1 cellular context compared by ENCODE assay signal in the genomic region with DNA sequence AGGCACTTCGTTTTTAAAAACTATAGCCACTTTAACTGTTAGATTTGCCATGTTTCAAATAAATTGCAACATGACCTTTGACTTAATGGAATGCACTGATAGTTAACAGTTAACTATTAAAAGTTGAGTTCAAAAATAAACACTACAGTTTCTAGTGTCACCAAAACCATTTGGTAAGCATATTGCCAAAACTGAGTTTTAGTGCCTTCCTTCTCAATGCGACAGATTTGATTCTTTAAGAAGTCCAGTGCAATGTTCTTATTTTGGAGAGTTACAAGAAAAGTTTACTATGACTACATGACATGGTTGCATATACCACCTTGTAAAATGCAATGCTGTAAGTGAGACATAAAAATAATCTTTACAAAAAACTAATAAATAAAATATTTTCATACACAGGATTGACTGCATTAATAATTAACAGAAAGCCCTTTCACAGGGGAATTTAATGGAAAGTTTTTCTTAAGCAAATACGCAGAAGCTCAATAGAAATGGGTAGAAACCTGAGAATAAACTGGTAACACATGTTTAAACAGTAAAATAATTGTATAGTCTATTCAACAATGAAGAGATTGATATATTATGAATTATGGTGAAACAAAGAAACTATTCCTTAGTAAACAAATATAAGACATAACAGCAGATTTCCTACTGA.
TF ChIP-seq lines count a peak whose summit lies in the region.

No MANE protein-coding gene starts in this region.

TF ChIP-seq in HepG2, 621 proteins besides CTCF, POLR2A, EP300 and RAD21 (continues in another document):
- TF ChIP-seq, protein P1, sequence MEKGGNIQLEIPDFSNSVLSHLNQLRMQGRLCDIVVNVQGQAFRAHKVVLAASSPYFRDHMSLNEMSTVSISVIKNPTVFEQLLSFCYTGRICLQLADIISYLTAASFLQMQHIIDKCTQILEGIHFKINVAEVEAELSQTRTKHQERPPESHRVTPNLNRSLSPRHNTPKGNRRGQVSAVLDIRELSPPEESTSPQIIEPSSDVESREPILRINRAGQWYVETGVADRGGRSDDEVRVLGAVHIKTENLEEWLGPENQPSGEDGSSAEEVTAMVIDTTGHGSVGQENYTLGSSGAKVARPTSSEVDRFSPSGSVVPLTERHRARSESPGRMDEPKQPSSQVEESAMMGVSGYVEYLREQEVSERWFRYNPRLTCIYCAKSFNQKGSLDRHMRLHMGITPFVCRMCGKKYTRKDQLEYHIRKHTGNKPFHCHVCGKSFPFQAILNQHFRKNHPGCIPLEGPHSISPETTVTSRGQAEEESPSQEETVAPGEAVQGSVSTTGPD (CRISPR knock-in tag; IDR thresholded peaks at IDR 0.05), result no peak
- peak in 1 of 2 experiments; percentile 67; a peak in 2 of 4 replicates for TF ChIP-seq NR2F1 (CRISPR knock-in tag; IDR thresholded peaks at IDR 0.05)
- no peak for TF ChIP-seq NCOA2 (CRISPR knock-in tag; IDR thresholded peaks at IDR 0.05)
- no peak for TF ChIP-seq ZNF136 (CRISPR knock-in tag; IDR thresholded peaks at IDR 0.05; ENCODE audit: low read depth)
- TF ChIP-seq FOXP1 (IDR thresholded peaks at IDR 0.05), result no peak
- peak; percentile 9; the same call in 1 of the 2 replicates for TF ChIP-seq FOXP1 (CRISPR knock-in tag; IDR thresholded peaks at IDR 0.05)
- TF ChIP-seq GATAD1 (CRISPR knock-in tag; IDR thresholded peaks at IDR 0.05), result no peak
- TF ChIP-seq SAFB2 (CRISPR knock-in tag; IDR thresholded peaks at IDR 0.05; ENCODE audit: borderline replicate concordance, low read depth), result no peak
- TF ChIP-seq ZFP37 (CRISPR knock-in tag; IDR thresholded peaks at IDR 0.05; ENCODE audit: borderline replicate concordance), result no peak
- no peak for TF ChIP-seq YEATS2 (CRISPR knock-in tag; IDR thresholded peaks at IDR 0.05; ENCODE audit: borderline replicate concordance)
- peak; percentile 64 for TF ChIP-seq ASH2L (IDR thresholded peaks at IDR 0.05; ENCODE audit: insufficient read length, low read depth, low read length)
- no peak for TF ChIP-seq HIVEP1 (CRISPR knock-in tag; IDR thresholded peaks at IDR 0.05)
- no peak for TF ChIP-seq RORA (CRISPR knock-in tag; IDR thresholded peaks at IDR 0.05)
- no peak for TF ChIP-seq TBX2 (CRISPR knock-in tag; IDR thresholded peaks at IDR 0.05; ENCODE audit: borderline replicate concordance)
- TF ChIP-seq NBN (conservative IDR thresholded peaks at IDR 0.05), result no peak
- no peak for TF ChIP-seq ZNF674 (CRISPR knock-in tag; IDR thresholded peaks at IDR 0.05; ENCODE audit: low read depth)
- TF ChIP-seq ZNF20 (CRISPR knock-in tag; IDR thresholded peaks at IDR 0.05), result no peak
- TF ChIP-seq FOXA3 (CRISPR knock-in tag; IDR thresholded peaks at IDR 0.05), result peak; percentile 23; the same call in 1 of the 2 replicates
- TF ChIP-seq, protein P2, sequence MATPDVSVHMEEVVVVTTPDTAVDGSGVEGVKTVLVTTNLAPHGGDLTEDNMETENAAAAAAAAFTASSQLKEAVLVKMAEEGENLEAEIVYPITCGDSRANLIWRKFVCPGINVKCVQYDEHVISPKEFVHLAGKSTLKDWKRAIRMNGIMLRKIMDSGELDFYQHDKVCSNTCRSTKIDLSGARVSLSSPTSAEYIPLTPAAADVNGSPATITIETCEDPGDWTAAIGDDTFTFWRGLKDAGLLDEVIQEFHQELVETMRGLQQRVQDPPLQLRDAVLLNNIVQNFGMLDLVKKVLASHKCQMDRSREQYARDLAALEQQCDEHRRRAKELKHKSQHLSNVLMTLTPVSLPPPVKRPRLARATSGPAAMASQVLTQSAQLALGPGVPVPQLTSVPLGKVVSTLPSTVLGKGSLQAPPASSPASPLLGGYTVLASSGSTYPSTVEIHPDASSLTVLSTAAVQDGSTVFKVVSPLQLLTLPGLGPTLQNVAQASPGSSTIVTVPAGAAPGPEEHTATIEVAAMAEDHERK (CRISPR knock-in tag; IDR thresholded peaks at IDR 0.05; ENCODE audit: low read depth), result no peak
- no peak for TF ChIP-seq ZNF619 (CRISPR knock-in tag; IDR thresholded peaks at IDR 0.05)
- TF ChIP-seq EHMT2 (IDR thresholded peaks at IDR 0.05; ENCODE audit: borderline replicate concordance, low read depth, low read length), result peak; percentile 79; the same call in 1 of the 2 replicates
- TF ChIP-seq, protein P3, sequence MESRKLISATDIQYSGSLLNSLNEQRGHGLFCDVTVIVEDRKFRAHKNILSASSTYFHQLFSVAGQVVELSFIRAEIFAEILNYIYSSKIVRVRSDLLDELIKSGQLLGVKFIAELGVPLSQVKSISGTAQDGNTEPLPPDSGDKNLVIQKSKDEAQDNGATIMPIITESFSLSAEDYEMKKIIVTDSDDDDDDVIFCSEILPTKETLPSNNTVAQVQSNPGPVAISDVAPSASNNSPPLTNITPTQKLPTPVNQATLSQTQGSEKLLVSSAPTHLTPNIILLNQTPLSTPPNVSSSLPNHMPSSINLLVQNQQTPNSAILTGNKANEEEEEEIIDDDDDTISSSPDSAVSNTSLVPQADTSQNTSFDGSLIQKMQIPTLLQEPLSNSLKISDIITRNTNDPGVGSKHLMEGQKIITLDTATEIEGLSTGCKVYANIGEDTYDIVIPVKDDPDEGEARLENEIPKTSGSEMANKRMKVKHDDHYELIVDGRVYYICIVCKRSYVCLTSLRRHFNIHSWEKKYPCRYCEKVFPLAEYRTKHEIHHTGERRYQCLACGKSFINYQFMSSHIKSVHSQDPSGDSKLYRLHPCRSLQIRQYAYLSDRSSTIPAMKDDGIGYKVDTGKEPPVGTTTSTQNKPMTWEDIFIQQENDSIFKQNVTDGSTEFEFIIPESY (CRISPR knock-in tag; IDR thresholded peaks at IDR 0.05), result no peak
- TF ChIP-seq ZNF317 (CRISPR knock-in tag; IDR thresholded peaks at IDR 0.05), result no peak
- no peak for TF ChIP-seq SMC3 (IDR thresholded peaks at IDR 0.05; ENCODE audit: low read length)
- no peak for TF ChIP-seq CBX5 (CRISPR knock-in tag; IDR thresholded peaks at IDR 0.05; ENCODE audit: borderline replicate concordance)
- TF ChIP-seq, protein P4, sequence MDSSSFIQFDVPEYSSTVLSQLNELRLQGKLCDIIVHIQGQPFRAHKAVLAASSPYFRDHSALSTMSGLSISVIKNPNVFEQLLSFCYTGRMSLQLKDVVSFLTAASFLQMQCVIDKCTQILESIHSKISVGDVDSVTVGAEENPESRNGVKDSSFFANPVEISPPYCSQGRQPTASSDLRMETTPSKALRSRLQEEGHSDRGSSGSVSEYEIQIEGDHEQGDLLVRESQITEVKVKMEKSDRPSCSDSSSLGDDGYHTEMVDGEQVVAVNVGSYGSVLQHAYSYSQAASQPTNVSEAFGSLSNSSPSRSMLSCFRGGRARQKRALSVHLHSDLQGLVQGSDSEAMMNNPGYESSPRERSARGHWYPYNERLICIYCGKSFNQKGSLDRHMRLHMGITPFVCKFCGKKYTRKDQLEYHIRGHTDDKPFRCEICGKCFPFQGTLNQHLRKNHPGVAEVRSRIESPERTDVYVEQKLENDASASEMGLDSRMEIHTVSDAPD (CRISPR knock-in tag; IDR thresholded peaks at IDR 0.05), result peak; percentile 87; the same call in 1 of the 2 replicates
- 0 out of 2 replicates have a peak, but pooled peaks have one; percentile 16 for TF ChIP-seq NR2F2 (IDR thresholded peaks at IDR 0.05; ENCODE audit: borderline replicate concordance, low read depth)
- TF ChIP-seq ZNF263 (CRISPR knock-in tag; IDR thresholded peaks at IDR 0.05), result no peak
- TF ChIP-seq NCOR1 (IDR thresholded peaks at IDR 0.05; ENCODE audit: borderline replicate concordance, low read length), result peak; percentile 58; the same call in 1 of the 2 replicates
- TF ChIP-seq, protein P5, sequence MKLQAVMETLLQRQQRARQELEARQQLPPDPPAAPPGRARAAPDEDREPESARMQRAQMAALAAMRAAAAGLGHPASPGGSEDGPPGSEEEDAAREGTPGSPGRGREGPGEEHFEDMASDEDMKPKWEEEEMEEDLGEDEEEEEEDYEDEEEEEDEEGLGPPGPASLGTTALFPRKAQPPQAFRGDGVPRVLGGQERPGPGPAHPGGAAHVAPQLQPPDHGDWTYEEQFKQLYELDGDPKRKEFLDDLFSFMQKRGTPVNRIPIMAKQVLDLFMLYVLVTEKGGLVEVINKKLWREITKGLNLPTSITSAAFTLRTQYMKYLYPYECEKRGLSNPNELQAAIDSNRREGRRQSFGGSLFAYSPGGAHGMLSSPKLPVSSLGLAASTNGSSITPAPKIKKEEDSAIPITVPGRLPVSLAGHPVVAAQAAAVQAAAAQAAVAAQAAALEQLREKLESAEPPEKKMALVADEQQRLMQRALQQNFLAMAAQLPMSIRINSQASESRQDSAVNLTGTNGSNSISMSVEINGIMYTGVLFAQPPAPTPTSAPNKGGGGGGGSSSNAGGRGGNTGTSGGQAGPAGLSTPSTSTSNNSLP (IDR thresholded peaks at IDR 0.05; ENCODE audit: low read depth, low read length), result peak; percentile 9; the same call in 1 of the 2 replicates
- no peak for TF ChIP-seq KDM4B (CRISPR knock-in tag; IDR thresholded peaks at IDR 0.05)
- no peak for TF ChIP-seq MED8 (CRISPR knock-in tag; IDR thresholded peaks at IDR 0.05; ENCODE audit: insufficient replicate concordance)
- no peak for TF ChIP-seq ZBTB38 (CRISPR knock-in tag; IDR thresholded peaks at IDR 0.05)
- no peak for TF ChIP-seq HCFC1 (IDR thresholded peaks at IDR 0.05; ENCODE audit: low read depth, low read length)
- no peak for TF ChIP-seq TCF7L2 (IDR thresholded peaks at IDR 0.05; ENCODE audit: low read depth, low read length)
- TF ChIP-seq CBX2 (IDR thresholded peaks at IDR 0.05; ENCODE audit: low read depth, low read length), result no peak
- no peak for TF ChIP-seq CBX2 (CRISPR knock-in tag; IDR thresholded peaks at IDR 0.05; ENCODE audit: low read depth)
- TF ChIP-seq ZSCAN30 (CRISPR knock-in tag; IDR thresholded peaks at IDR 0.05), result no peak
- TF ChIP-seq ZNF652 (CRISPR knock-in tag; IDR thresholded peaks at IDR 0.05; ENCODE audit: borderline replicate concordance, low read depth), result peak; percentile 36; the same call in 1 of the 2 replicates
- no peak for TF ChIP-seq HMGA1 (CRISPR knock-in tag; conservative IDR thresholded peaks at IDR 0.05)
- TF ChIP-seq GATAD2A (CRISPR knock-in tag; IDR thresholded peaks at IDR 0.05), result peak; percentile 44; the same call in 1 of the 2 replicates
- TF ChIP-seq, protein P6, sequence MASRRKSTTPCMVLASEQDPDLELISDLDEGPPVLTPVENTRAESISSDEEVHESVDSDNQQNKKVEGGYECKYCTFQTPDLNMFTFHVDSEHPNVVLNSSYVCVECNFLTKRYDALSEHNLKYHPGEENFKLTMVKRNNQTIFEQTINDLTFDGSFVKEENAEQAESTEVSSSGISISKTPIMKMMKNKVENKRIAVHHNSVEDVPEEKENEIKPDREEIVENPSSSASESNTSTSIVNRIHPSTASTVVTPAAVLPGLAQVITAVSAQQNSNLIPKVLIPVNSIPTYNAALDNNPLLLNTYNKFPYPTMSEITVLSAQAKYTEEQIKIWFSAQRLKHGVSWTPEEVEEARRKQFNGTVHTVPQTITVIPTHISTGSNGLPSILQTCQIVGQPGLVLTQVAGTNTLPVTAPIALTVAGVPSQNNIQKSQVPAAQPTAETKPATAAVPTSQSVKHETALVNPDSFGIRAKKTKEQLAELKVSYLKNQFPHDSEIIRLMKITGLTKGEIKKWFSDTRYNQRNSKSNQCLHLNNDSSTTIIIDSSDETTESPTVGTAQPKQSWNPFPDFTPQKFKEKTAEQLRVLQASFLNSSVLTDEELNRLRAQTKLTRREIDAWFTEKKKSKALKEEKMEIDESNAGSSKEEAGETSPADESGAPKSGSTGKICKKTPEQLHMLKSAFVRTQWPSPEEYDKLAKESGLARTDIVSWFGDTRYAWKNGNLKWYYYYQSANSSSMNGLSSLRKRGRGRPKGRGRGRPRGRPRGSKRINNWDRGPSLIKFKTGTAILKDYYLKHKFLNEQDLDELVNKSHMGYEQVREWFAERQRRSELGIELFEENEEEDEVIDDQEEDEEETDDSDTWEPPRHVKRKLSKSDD (CRISPR knock-in tag; IDR thresholded peaks at IDR 0.05; ENCODE audit: low read depth), result no peak
- 0 out of 2 replicates have a peak, but pooled peaks have one; percentile 14 for TF ChIP-seq KDM6A (CRISPR knock-in tag; IDR thresholded peaks at IDR 0.05; ENCODE audit: low read depth)
- no peak for TF ChIP-seq ZC3H13 (CRISPR knock-in tag; IDR thresholded peaks at IDR 0.05)
- TF ChIP-seq REXO4 (CRISPR knock-in tag; IDR thresholded peaks at IDR 0.05; ENCODE audit: borderline replicate concordance), result no peak
- TF ChIP-seq, protein P7, sequence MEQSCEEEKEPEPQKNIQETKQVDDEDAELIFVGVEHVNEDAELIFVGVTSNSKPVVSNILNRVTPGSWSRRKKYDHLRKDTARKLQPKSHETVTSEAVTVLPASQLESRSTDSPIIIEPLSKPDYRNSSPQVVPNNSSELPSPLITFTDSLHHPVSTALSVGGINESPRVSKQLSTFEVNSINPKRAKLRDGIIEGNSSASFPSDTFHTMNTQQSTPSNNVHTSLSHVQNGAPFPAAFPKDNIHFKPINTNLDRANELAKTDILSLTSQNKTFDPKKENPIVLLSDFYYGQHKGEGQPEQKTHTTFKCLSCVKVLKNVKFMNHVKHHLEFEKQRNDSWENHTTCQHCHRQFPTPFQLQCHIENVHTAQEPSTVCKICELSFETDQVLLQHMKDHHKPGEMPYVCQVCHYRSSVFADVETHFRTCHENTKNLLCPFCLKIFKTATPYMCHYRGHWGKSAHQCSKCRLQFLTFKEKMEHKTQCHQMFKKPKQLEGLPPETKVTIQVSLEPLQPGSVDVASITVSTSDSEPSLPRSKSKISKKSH (CRISPR knock-in tag; IDR thresholded peaks at IDR 0.05; ENCODE audit: borderline replicate concordance), result no peak
- TF ChIP-seq MIER2 (CRISPR knock-in tag; IDR thresholded peaks at IDR 0.05), result no peak
- no peak for TF ChIP-seq RFXAP (CRISPR knock-in tag; IDR thresholded peaks at IDR 0.05; ENCODE audit: borderline replicate concordance)
- TF ChIP-seq, protein P8, sequence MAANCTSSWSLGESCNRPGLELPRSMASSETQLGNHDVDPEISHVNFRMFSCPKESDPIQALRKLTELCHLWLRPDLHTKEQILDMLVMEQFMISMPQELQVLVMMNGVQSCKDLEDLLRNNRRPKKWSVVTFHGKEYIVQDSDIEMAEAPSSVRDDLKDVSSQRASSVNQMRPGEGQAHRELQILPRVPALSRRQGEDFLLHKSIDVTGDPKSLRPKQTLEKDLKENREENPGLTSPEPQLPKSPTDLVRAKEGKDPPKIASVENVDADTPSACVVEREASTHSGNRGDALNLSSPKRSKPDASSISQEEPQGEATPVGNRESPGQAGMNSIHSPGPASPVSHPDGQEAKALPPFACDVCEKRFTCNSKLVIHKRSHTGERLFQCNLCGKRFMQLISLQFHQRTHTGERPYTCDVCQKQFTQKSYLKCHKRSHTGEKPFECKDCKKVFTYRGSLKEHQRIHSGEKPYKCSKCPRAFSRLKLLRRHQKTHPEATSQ (CRISPR knock-in tag; IDR thresholded peaks at IDR 0.05; ENCODE audit: borderline replicate concordance), result no peak
